ENCODE assay signal across 1 cellular context in the genomic region with DNA sequence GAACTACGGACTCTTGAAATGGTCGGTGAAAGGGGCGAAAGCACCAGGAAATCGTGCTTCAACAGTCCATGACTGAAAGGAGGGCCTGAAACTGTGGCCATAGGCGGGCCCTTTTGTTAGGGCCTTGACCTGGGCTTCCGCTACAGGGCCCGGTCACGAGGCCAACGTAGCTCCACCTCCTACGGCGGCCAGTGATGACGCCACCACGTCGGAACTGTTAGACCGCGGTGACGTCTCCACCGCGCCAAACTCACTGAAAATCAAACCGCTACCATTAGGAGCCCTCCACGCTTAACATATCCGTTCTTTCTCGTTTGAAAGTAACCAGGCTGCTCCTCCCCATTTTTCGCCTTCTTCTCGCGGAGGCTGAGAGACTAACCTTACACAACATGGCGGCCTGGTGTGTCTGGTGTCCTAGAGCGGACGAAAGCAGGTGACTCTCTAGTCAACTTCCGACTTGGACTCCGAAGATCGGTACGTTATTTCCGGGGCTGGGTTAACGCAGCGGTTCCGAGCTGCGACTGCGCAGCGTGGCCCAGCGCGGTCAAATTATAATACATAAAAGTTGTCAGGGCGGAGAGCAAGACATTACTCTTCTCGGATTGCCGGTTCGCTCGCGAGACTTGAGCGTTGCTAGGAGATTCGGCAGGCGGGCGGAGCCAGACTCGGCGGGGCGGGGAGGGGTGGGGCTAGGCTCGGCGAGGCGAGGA.
TF ChIP-seq lines count a peak whose summit lies in the region.

No MANE protein-coding gene starts in this region.

TF ChIP-seq in HEK293, 187 proteins besides CTCF, POLR2A, EP300 and RAD21 (continued from another document and continues in another):
- TF ChIP-seq, protein P1, sequence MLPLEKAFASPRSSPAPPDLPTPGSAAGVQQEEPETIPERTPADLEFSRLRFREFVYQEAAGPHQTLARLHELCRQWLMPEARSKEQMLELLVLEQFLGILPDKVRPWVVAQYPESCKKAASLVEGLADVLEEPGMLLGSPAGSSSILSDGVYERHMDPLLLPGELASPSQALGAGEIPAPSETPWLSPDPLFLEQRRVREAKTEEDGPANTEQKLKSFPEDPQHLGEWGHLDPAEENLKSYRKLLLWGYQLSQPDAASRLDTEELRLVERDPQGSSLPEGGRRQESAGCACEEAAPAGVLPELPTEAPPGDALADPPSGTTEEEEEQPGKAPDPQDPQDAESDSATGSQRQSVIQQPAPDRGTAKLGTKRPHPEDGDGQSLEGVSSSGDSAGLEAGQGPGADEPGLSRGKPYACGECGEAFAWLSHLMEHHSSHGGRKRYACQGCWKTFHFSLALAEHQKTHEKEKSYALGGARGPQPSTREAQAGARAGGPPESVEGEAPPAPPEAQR (tag by site-specific recombination; IDR thresholded peaks at IDR 0.05), result peak; percentile 41; the same call in 1 of the 2 replicates
- TF ChIP-seq ZNF24 (tag by site-specific recombination; IDR thresholded peaks at IDR 0.05), result peak; percentile 95
- TF ChIP-seq GLIS1 (tag by site-specific recombination; IDR thresholded peaks at IDR 0.05), result peak; percentile 14; the same call in 1 of the 2 replicates
- TF ChIP-seq ZNF366 (tag by site-specific recombination; conservative IDR thresholded peaks at IDR 0.05), result 0 out of 2 replicates have a peak, but pooled peaks have one; percentile 19
- TF ChIP-seq ZNF211 (tag by site-specific recombination; IDR thresholded peaks at IDR 0.05; ENCODE audit: low read depth), result no peak
- TF ChIP-seq ZNF394 (tag by site-specific recombination; IDR thresholded peaks at IDR 0.05; ENCODE audit: borderline replicate concordance), result peak; percentile 73
- peak; percentile 72 for TF ChIP-seq ZNF660 (tag by site-specific recombination; IDR thresholded peaks at IDR 0.05)
- TF ChIP-seq, protein P2, sequence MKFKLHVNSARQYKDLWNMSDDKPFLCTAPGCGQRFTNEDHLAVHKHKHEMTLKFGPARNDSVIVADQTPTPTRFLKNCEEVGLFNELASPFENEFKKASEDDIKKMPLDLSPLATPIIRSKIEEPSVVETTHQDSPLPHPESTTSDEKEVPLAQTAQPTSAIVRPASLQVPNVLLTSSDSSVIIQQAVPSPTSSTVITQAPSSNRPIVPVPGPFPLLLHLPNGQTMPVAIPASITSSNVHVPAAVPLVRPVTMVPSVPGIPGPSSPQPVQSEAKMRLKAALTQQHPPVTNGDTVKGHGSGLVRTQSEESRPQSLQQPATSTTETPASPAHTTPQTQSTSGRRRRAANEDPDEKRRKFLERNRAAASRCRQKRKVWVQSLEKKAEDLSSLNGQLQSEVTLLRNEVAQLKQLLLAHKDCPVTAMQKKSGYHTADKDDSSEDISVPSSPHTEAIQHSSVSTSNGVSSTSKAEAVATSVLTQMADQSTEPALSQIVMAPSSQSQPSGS (tag by site-specific recombination; IDR thresholded peaks at IDR 0.05; ENCODE audit: low read depth), result peak; percentile 96
- peak; percentile 89; the same call in 1 of the 2 replicates for TF ChIP-seq ZNF391 (tag by site-specific recombination; IDR thresholded peaks at IDR 0.05; ENCODE audit: borderline replicate concordance, low read depth)
- TF ChIP-seq GLI2 (tag by site-specific recombination; IDR thresholded peaks at IDR 0.05; ENCODE audit: borderline replicate concordance, low read depth), result no peak
- peak; percentile 69; the same call in 1 of the 2 replicates for TF ChIP-seq SCRT2 (tag by site-specific recombination; IDR thresholded peaks at IDR 0.05)
- TF ChIP-seq KLF8 (tag by site-specific recombination; IDR thresholded peaks at IDR 0.05), result peak; percentile 84
- TF ChIP-seq ZNF146 (tag by site-specific recombination; IDR thresholded peaks at IDR 0.05), result peak; percentile 61
- peak; percentile 97 for TF ChIP-seq SP3 (tag by site-specific recombination; IDR thresholded peaks at IDR 0.05)
- TF ChIP-seq, protein P3, sequence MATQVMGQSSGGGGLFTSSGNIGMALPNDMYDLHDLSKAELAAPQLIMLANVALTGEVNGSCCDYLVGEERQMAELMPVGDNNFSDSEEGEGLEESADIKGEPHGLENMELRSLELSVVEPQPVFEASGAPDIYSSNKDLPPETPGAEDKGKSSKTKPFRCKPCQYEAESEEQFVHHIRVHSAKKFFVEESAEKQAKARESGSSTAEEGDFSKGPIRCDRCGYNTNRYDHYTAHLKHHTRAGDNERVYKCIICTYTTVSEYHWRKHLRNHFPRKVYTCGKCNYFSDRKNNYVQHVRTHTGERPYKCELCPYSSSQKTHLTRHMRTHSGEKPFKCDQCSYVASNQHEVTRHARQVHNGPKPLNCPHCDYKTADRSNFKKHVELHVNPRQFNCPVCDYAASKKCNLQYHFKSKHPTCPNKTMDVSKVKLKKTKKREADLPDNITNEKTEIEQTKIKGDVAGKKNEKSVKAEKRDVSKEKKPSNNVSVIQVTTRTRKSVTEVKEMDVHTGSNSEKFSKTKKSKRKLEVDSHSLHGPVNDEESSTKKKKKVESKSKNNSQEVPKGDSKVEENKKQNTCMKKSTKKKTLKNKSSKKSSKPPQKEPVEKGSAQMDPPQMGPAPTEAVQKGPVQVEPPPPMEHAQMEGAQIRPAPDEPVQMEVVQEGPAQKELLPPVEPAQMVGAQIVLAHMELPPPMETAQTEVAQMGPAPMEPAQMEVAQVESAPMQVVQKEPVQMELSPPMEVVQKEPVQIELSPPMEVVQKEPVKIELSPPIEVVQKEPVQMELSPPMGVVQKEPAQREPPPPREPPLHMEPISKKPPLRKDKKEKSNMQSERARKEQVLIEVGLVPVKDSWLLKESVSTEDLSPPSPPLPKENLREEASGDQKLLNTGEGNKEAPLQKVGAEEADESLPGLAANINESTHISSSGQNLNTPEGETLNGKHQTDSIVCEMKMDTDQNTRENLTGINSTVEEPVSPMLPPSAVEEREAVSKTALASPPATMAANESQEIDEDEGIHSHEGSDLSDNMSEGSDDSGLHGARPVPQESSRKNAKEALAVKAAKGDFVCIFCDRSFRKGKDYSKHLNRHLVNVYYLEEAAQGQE (tag by site-specific recombination; IDR thresholded peaks at IDR 0.05), result peak; percentile 56
- no peak for TF ChIP-seq ZNF544 (tag by site-specific recombination; IDR thresholded peaks at IDR 0.05)
- TF ChIP-seq ZNF629 (tag by site-specific recombination; IDR thresholded peaks at IDR 0.05), result peak; percentile 100
- TF ChIP-seq SETDB1 (IDR thresholded peaks at IDR 0.05; ENCODE audit: insufficient read length, low read length), result peak; percentile 35
- peak; percentile 99 for TF ChIP-seq ZNF335 (tag by site-specific recombination; conservative IDR thresholded peaks at IDR 0.05)
- TF ChIP-seq, protein P4, sequence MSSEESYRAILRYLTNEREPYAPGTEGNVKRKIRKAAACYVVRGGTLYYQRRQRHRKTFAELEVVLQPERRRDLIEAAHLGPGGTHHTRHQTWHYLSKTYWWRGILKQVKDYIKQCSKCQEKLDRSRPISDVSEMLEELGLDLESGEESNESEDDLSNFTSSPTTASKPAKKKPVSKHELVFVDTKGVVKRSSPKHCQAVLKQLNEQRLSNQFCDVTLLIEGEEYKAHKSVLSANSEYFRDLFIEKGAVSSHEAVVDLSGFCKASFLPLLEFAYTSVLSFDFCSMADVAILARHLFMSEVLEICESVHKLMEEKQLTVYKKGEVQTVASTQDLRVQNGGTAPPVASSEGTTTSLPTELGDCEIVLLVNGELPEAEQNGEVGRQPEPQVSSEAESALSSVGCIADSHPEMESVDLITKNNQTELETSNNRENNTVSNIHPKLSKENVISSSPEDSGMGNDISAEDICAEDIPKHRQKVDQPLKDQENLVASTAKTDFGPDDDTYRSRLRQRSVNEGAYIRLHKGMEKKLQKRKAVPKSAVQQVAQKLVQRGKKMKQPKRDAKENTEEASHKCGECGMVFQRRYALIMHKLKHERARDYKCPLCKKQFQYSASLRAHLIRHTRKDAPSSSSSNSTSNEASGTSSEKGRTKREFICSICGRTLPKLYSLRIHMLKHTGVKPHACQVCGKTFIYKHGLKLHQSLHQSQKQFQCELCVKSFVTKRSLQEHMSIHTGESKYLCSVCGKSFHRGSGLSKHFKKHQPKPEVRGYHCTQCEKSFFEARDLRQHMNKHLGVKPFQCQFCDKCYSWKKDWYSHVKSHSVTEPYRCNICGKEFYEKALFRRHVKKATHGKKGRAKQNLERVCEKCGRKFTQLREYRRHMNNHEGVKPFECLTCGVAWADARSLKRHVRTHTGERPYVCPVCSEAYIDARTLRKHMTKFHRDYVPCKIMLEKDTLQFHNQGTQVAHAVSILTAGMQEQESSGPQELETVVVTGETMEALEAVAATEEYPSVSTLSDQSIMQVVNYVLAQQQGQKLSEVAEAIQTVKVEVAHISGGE (tag by site-specific recombination; conservative IDR thresholded peaks at IDR 0.05; ENCODE audit: low read depth), result peak; percentile 98
- TF ChIP-seq, protein P5, sequence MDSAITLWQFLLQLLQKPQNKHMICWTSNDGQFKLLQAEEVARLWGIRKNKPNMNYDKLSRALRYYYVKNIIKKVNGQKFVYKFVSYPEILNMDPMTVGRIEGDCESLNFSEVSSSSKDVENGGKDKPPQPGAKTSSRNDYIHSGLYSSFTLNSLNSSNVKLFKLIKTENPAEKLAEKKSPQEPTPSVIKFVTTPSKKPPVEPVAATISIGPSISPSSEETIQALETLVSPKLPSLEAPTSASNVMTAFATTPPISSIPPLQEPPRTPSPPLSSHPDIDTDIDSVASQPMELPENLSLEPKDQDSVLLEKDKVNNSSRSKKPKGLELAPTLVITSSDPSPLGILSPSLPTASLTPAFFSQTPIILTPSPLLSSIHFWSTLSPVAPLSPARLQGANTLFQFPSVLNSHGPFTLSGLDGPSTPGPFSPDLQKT (IDR thresholded peaks at IDR 0.05; ENCODE audit: borderline replicate concordance, low read depth, low read length), result peak; percentile 64; the same call in 1 of the 2 replicates
- TF ChIP-seq GLI4 (tag by site-specific recombination; IDR thresholded peaks at IDR 0.05), result 0 out of 2 replicates have a peak, but pooled peaks have one; percentile 59
- TF ChIP-seq, protein P6, sequence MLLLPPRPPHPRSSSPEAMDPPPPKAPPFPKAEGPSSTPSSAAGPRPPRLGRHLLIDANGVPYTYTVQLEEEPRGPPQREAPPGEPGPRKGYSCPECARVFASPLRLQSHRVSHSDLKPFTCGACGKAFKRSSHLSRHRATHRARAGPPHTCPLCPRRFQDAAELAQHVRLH (tag by site-specific recombination; IDR thresholded peaks at IDR 0.05), result peak; percentile 85; the same call in 1 of the 2 replicates
- TF ChIP-seq ZNF501 (tag by site-specific recombination; IDR thresholded peaks at IDR 0.05), result peak; percentile 97
- peak; percentile 50 for TF ChIP-seq ZNF561 (tag by site-specific recombination; IDR thresholded peaks at IDR 0.05; ENCODE audit: borderline replicate concordance)
- no peak for TF ChIP-seq ZBTB1 (tag by site-specific recombination; IDR thresholded peaks at IDR 0.05)
- TF ChIP-seq, protein P7, sequence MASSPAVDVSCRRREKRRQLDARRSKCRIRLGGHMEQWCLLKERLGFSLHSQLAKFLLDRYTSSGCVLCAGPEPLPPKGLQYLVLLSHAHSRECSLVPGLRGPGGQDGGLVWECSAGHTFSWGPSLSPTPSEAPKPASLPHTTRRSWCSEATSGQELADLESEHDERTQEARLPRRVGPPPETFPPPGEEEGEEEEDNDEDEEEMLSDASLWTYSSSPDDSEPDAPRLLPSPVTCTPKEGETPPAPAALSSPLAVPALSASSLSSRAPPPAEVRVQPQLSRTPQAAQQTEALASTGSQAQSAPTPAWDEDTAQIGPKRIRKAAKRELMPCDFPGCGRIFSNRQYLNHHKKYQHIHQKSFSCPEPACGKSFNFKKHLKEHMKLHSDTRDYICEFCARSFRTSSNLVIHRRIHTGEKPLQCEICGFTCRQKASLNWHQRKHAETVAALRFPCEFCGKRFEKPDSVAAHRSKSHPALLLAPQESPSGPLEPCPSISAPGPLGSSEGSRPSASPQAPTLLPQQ (tag by site-specific recombination; IDR thresholded peaks at IDR 0.05), result peak; percentile 86
- peak; percentile 37 for TF ChIP-seq ZNF623 (tag by site-specific recombination; IDR thresholded peaks at IDR 0.05)
- TF ChIP-seq, protein P8, sequence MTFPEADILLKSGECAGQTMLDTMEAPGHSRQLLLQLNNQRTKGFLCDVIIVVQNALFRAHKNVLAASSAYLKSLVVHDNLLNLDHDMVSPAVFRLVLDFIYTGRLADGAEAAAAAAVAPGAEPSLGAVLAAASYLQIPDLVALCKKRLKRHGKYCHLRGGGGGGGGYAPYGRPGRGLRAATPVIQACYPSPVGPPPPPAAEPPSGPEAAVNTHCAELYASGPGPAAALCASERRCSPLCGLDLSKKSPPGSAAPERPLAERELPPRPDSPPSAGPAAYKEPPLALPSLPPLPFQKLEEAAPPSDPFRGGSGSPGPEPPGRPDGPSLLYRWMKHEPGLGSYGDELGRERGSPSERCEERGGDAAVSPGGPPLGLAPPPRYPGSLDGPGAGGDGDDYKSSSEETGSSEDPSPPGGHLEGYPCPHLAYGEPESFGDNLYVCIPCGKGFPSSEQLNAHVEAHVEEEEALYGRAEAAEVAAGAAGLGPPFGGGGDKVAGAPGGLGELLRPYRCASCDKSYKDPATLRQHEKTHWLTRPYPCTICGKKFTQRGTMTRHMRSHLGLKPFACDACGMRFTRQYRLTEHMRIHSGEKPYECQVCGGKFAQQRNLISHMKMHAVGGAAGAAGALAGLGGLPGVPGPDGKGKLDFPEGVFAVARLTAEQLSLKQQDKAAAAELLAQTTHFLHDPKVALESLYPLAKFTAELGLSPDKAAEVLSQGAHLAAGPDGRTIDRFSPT (tag by site-specific recombination; IDR thresholded peaks at IDR 0.05), result no peak
- TF ChIP-seq ZNF514 (tag by site-specific recombination; IDR thresholded peaks at IDR 0.05), result no peak
- TF ChIP-seq, protein P9, sequence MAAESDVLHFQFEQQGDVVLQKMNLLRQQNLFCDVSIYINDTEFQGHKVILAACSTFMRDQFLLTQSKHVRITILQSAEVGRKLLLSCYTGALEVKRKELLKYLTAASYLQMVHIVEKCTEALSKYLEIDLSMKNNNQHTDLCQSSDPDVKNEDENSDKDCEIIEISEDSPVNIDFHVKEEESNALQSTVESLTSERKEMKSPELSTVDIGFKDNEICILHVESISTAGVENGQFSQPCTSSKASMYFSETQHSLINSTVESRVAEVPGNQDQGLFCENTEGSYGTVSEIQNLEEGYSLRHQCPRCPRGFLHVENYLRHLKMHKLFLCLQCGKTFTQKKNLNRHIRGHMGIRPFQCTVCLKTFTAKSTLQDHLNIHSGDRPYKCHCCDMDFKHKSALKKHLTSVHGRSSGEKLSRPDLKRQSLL (tag by site-specific recombination; IDR thresholded peaks at IDR 0.05), result no peak; the same call in 1 of the 2 replicates
- TF ChIP-seq ZEB2 (tag by site-specific recombination; IDR thresholded peaks at IDR 0.05), result peak; percentile 89
- TF ChIP-seq ZFP69B (tag by site-specific recombination; IDR thresholded peaks at IDR 0.05), result peak; percentile 77; the same call in 1 of the 2 replicates
- TF ChIP-seq ZNF664 (tag by site-specific recombination; IDR thresholded peaks at IDR 0.05), result peak; percentile 75; the same call in 1 of the 2 replicates
- TF ChIP-seq, protein P10, sequence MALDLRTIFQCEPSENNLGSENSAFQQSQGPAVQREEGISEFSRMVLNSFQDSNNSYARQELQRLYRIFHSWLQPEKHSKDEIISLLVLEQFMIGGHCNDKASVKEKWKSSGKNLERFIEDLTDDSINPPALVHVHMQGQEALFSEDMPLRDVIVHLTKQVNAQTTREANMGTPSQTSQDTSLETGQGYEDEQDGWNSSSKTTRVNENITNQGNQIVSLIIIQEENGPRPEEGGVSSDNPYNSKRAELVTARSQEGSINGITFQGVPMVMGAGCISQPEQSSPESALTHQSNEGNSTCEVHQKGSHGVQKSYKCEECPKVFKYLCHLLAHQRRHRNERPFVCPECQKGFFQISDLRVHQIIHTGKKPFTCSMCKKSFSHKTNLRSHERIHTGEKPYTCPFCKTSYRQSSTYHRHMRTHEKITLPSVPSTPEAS (tag by site-specific recombination; IDR thresholded peaks at IDR 0.05), result peak; percentile 49; the same call in 1 of the 2 replicates
- TF ChIP-seq ZNF2 (tag by site-specific recombination; IDR thresholded peaks at IDR 0.05), result peak; percentile 96
